In genomic region chr9:3441197-3441816, GRCh38 we compare ENCODE assay signal across 8 cellular contexts.
A peak's percentile ranks its signal among the peaks of the same experiment; 100 is the strongest.
DNase-seq lines count a peak whose midpoint lies in the region; ATAC-seq and TF ChIP-seq lines count a peak whose summit lies in the region.

No MANE protein-coding gene starts in this region.

- TF ChIP-seq CTCF in epithelial cell of esophagus (IDR thresholded peaks at IDR 0.05; ENCODE audit: insufficient read depth, low read depth, low read length, missing control alignments) (peak; percentile 85), nephron (IDR thresholded peaks at IDR 0.05; ENCODE audit: unreplicated experiment in 3 of 3) (peak; percentile 45 to 66 (median 45))

- ATAC-seq in GM18499 (IDR thresholded peaks at IDR 0.05; ENCODE audit: insufficient read depth, unreplicated experiment): peak; percentile 73
- peak; percentile 99 for ATAC-seq in HG02885 (IDR thresholded peaks at IDR 0.05; ENCODE audit: poor library complexity, unreplicated experiment)
- ATAC-seq in activated CD4-positive, CD25-positive, alpha-beta regulatory T cell treated with anti-CD3 and anti-CD28 coated beads, Interleukin-2, amount 50 U/mL, for 24 hours: peak; percentile 64 to 77

- peak; percentile 53 for DNase-seq in AG08396 (ENCODE audit: low spot score)
- peak; percentile 26 for DNase-seq in NCI-H2081 treated with DMSO at 0.1 percent for 48 hours (lab: John Stamatoyannopoulos, UW)
- DNase-seq in epithelial cell of esophagus (ENCODE audit: low read depth): peak; percentile 81
- no peak for DNase-seq in cortex of kidney (lab: John Stamatoyannopoulos, UW)

- H3K27me3 Mint-ChIP-seq in nephron (ENCODE audit: low read depth): no peaks in the 10 kb centered on the region

- peaks cover 27% of the 10 kb centered on the region for H3K36me3 Mint-ChIP-seq in nephron (ENCODE audit: low read depth)

- peaks cover 9% of the 10 kb centered on the region for H3K9me3 Mint-ChIP-seq in nephron

- H3K4me3 Mint-ChIP-seq in nephron: no peak overlapping the region

- H3K27ac Mint-ChIP-seq in nephron: no peak overlapping the region

- no peak overlapping the region for H3K4me3 ChIP-seq in epithelial cell of esophagus (ENCODE audit: low read length)

- H3K4me1 Mint-ChIP-seq in nephron: peaks cover 13% of the 10 kb centered on the region
